ENCODE assay signal across 37 cellular contexts in genomic region chr3:65703820-65704219, GRCh38.
"Had no signal": no experiment of that assay in that cellular context is flagged by ENCODE, and none has a peak within 500 bp of the region (broad histone marks: within the 10 kb centered on the region; RNA-seq: fewer than 3 reads in every experiment).

No MANE protein-coding gene starts in this region.

- H3K27me3 ChIP-seq: adrenal gland, body of pancreas, brain microvascular endothelial cell, breast epithelium had no signal

- H3K4me3 Mint-ChIP-seq: activated B cell treated with CpG ODN at 0.5 μM for 24 hours; activated CD4-positive, alpha-beta memory T cell treated with anti-CD3 and anti-CD28 coated beads for 36 hours; activated CD4-positive, alpha-beta T cell treated with anti-CD3 and anti-CD28 coated beads, Interleukin-2, amount 10 ng/mL, durations not matched to agents 24 days and 14 days; activated CD8-positive, alpha-beta T cell treated with anti-CD3 and anti-CD28 coated beads for 36 hours; activated naive CD4-positive, alpha-beta T cell treated with anti-CD3 and anti-CD28 coated beads for 36 hours; activated naive CD8-positive, alpha-beta T cell treated with anti-CD3 and anti-CD28 coated beads for 36 hours; activated T-cell treated with anti-CD3 and anti-CD28 coated beads, Interleukin-2, amount 50 U/mL, for 4 hours; activated T-cell treated with anti-CD3 and anti-CD28 coated beads, Interleukin-2, amount 50 U/mL, for 72 hours; activated T-helper 1 cell treated with anti-CD3 and anti-CD28 coated beads, Interleukin-12 subunit alpha, Interleukin-12 subunit beta, Interleukin-2, Interleukin-4 antibody, amounts not matched to agents 30 ng/mL and 10 ng/mL and 1 ng/mL, durations not matched to agents 14 hours and 24 hours and 36 hours; activated T-helper 17 cell treated with anti-CD3 and anti-CD28 coated beads, Interleukin-2, amount 50 U/mL, for 72 hours; T-helper 1 cell treated with Interleukin-12 subunit alpha and Interleukin-12 subunit beta and Interleukin-4 antibody, amounts not matched to agents 30 μg/mL and 1 μg/mL, for 36 hours; T-helper 2 cell treated with Interferon-gamma antibody and Interleukin-4, amounts not matched to agents 5 μg/mL and 100 μg/mL, for 36 hours had no signal

- FAIRE-seq: astrocyte, TTC549 had no signal

- H3K9me3 Mint-ChIP-seq: activated B cell treated with CpG ODN at 0.5 μM for 24 hours; activated CD4-positive, alpha-beta memory T cell treated with anti-CD3 and anti-CD28 coated beads for 36 hours; activated CD4-positive, alpha-beta T cell treated with anti-CD3 and anti-CD28 coated beads, Interleukin-2, amount 10 ng/mL, durations not matched to agents 24 days and 14 days; activated naive CD8-positive, alpha-beta T cell treated with anti-CD3 and anti-CD28 coated beads for 36 hours; activated T-cell treated with anti-CD3 and anti-CD28 coated beads, Interleukin-2, amount 50 U/mL, for 4 hours; activated T-helper 1 cell treated with anti-CD3 and anti-CD28 coated beads, Interleukin-12 subunit alpha, Interleukin-12 subunit beta, Interleukin-2, Interleukin-4 antibody, amounts not matched to agents 30 ng/mL and 10 ng/mL and 1 ng/mL, durations not matched to agents 14 hours and 24 hours and 36 hours; activated T-helper 17 cell treated with anti-CD3 and anti-CD28 coated beads, Interleukin-2, amount 50 U/mL, for 72 hours; T-helper 1 cell treated with Interleukin-12 subunit alpha and Interleukin-12 subunit beta and Interleukin-4 antibody, amounts not matched to agents 30 μg/mL and 1 μg/mL, for 36 hours; T-helper 2 cell treated with Interferon-gamma antibody and Interleukin-4, amounts not matched to agents 5 μg/mL and 100 μg/mL, for 36 hours had no signal

- DNase-seq: activated B cell treated with CpG ODN at 0.5 μM for 24 hours; activated CD4-positive, alpha-beta memory T cell treated with anti-CD3 and anti-CD28 coated beads for 36 hours; activated CD4-positive, alpha-beta T cell treated with anti-CD3 and anti-CD28 coated beads for 4 hours; activated CD4-positive, alpha-beta T cell treated with anti-CD3 and anti-CD28 coated beads, Interleukin-2, amount 10 ng/mL, durations not matched to agents 24 days and 14 days; activated CD4-positive, alpha-beta T cell treated with anti-CD3 and anti-CD28 coated beads, Interleukin-2, amount 50 U/mL, for 1 hour; activated CD4-positive, alpha-beta T cell treated with anti-CD3 and anti-CD28 coated beads, Interleukin-2, amount 50 U/mL, for 4 hours; activated CD4-positive, CD25-positive, alpha-beta regulatory T cell treated with anti-CD3 and anti-CD28 coated beads, Interleukin-2, amount 50 U/mL, for 72 hours; activated CD8-positive, alpha-beta memory T cell treated with anti-CD3 and anti-CD28 coated beads, Interleukin-2, amount 50 U/mL, for 4 hours; activated CD8-positive, alpha-beta T cell treated with anti-CD3 and anti-CD28 coated beads for 36 hours; activated effector memory CD4-positive, alpha-beta T cell treated with anti-CD3 and anti-CD28 coated beads, Interleukin-2, amount 50 U/mL, for 16 hours; activated gamma-delta T cell treated with Interleukin-2 at 50 U/mL for 16 hours; activated naive CD4-positive, alpha-beta T cell; activated naive CD4-positive, alpha-beta T cell treated with anti-CD3 and anti-CD28 coated beads for 36 hours; activated naive CD4-positive, alpha-beta T cell treated with anti-CD3 and anti-CD28 coated beads, Interleukin-2, amount 50 U/mL, for 16 hours; activated naive CD8-positive, alpha-beta T cell treated with anti-CD3 and anti-CD28 coated beads for 36 hours; activated T-cell treated with anti-CD3 and anti-CD28 coated beads for 4 hours; activated T-cell treated with anti-CD3 and anti-CD28 coated beads, Interleukin-2, amount 50 U/mL, for 1 hour; activated T-cell treated with anti-CD3 and anti-CD28 coated beads, Interleukin-2, amount 50 U/mL, for 4 hours; activated T-cell treated with anti-CD3 and anti-CD28 coated beads, Interleukin-2, amount 50 U/mL, for 72 hours; adrenal gland; amniotic stem cell; aorta; body of pancreas; brain microvascular endothelial cell; central memory CD4-positive, alpha-beta T cell; T-helper 1 cell; T-helper 2 cell; T-helper 9 cell had no signal

- H3K36me3 ChIP-seq: adrenal gland, brain microvascular endothelial cell, breast epithelium had no signal

- H3K4me1 Mint-ChIP-seq: activated B cell treated with CpG ODN at 0.5 μM for 24 hours; activated CD4-positive, alpha-beta T cell treated with anti-CD3 and anti-CD28 coated beads, Interleukin-2, amount 10 ng/mL, durations not matched to agents 24 days and 14 days; activated naive CD8-positive, alpha-beta T cell treated with anti-CD3 and anti-CD28 coated beads for 36 hours; activated T-helper 17 cell treated with anti-CD3 and anti-CD28 coated beads, Interleukin-2, amount 50 U/mL, for 72 hours had no signal

- H3K4me3 ChIP-seq: adrenal gland, body of pancreas, breast epithelium had no signal

- H3K27ac ChIP-seq: adrenal gland, body of pancreas, brain microvascular endothelial cell, breast epithelium, VCaP had no signal

- H3K36me3 Mint-ChIP-seq: activated CD4-positive, alpha-beta memory T cell treated with anti-CD3 and anti-CD28 coated beads for 36 hours; activated naive CD4-positive, alpha-beta T cell treated with anti-CD3 and anti-CD28 coated beads, Interleukin-2, amount 50 U/mL, for 72 hours; activated naive CD8-positive, alpha-beta T cell treated with anti-CD3 and anti-CD28 coated beads for 36 hours had no signal

- ATAC-seq: activated CD8-positive, alpha-beta T cell treated with anti-CD3 and anti-CD28 coated beads for 36 hours; activated naive CD4-positive, alpha-beta T cell treated with anti-CD3 and anti-CD28 coated beads, Interleukin-2, amount 50 U/mL, for 72 hours; activated T-cell treated with anti-CD3 and anti-CD28 coated beads, Interleukin-2, amount 50 U/mL, for 4 hours; activated T-cell treated with anti-CD3 and anti-CD28 coated beads, Interleukin-2, amount 50 U/mL, for 72 hours; activated T-helper 17 cell treated with anti-CD3 and anti-CD28 coated beads, Interleukin-2, amount 50 U/mL, for 72 hours; body of pancreas had no signal

- H3K27me3 Mint-ChIP-seq: activated B cell treated with CpG ODN at 0.5 μM for 24 hours; activated CD4-positive, alpha-beta memory T cell treated with anti-CD3 and anti-CD28 coated beads for 36 hours; activated CD4-positive, alpha-beta T cell treated with anti-CD3 and anti-CD28 coated beads, Interleukin-2, amount 10 ng/mL, durations not matched to agents 24 days and 14 days; activated CD8-positive, alpha-beta T cell treated with anti-CD3 and anti-CD28 coated beads for 36 hours; activated naive CD8-positive, alpha-beta T cell treated with anti-CD3 and anti-CD28 coated beads for 36 hours; activated T-helper 17 cell treated with anti-CD3 and anti-CD28 coated beads, Interleukin-2, amount 50 U/mL, for 72 hours had no signal

- H3K4me1 ChIP-seq: adrenal gland, breast epithelium had no signal

- H3K27ac Mint-ChIP-seq: activated B cell treated with CpG ODN at 0.5 μM for 24 hours; activated CD4-positive, alpha-beta memory T cell treated with anti-CD3 and anti-CD28 coated beads for 36 hours; activated CD4-positive, alpha-beta T cell treated with anti-CD3 and anti-CD28 coated beads, Interleukin-2, amount 10 ng/mL, durations not matched to agents 24 days and 14 days; activated CD8-positive, alpha-beta T cell treated with anti-CD3 and anti-CD28 coated beads for 36 hours; activated naive CD4-positive, alpha-beta T cell treated with anti-CD3 and anti-CD28 coated beads for 36 hours; activated naive CD4-positive, alpha-beta T cell treated with anti-CD3 and anti-CD28 coated beads, Interleukin-2, amount 50 U/mL, for 72 hours; activated naive CD8-positive, alpha-beta T cell treated with anti-CD3 and anti-CD28 coated beads for 36 hours; activated T-cell treated with anti-CD3 and anti-CD28 coated beads, Interleukin-2, amount 50 U/mL, for 72 hours; activated T-helper 1 cell treated with anti-CD3 and anti-CD28 coated beads, Interleukin-12 subunit alpha, Interleukin-12 subunit beta, Interleukin-2, Interleukin-4 antibody, amounts not matched to agents 30 ng/mL and 10 ng/mL and 1 ng/mL, durations not matched to agents 14 hours and 24 hours and 36 hours; activated T-helper 17 cell treated with anti-CD3 and anti-CD28 coated beads, Interleukin-2, amount 50 U/mL, for 72 hours; T-helper 1 cell treated with Interleukin-12 subunit alpha and Interleukin-12 subunit beta and Interleukin-4 antibody, amounts not matched to agents 30 μg/mL and 1 μg/mL, for 36 hours; T-helper 2 cell treated with Interferon-gamma antibody and Interleukin-4, amounts not matched to agents 5 μg/mL and 100 μg/mL, for 36 hours had no signal

- H3K9me3 ChIP-seq: adrenal gland, body of pancreas, breast epithelium had no signal
